In the genomic region with DNA sequence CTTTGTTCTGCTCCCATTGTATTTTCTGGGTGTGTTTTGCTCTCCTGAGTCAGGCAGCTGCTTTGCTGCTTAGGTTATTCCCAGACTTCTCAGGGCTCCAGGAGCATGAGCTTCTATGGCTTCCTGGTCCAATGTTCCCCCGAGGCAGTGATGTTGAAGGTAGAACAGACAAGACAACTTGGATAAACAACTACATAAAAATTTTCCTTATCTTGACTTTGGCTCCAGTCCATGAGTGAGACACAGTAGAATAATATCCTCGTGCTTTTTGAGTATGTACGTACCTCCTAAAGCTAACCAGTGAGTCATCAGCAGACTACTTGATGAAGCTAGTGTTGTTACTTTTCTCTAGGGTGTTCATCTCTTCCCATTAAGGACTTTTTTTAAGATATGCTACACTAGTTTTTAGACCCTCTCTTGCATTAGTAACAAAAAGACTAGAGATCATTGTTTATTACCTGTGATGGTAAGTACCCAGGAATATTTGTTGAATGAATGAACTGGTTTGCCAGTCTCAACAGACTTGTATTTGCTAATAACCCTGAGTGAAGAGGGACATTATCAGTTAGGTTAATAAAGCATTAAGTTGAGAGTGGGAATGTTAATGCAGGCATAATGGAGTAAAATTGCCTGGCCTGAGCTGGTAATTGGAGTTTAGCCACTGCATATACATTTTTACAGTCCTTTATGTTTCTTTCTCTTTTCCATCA, we compare ENCODE assay signal across 11 cellular contexts.
DNase-seq lines count a peak whose midpoint lies in the region; ATAC-seq and TF ChIP-seq lines count a peak whose summit lies in the region.
"Had no signal": no experiment of that assay in that cellular context is flagged by ENCODE, and none has a peak within 500 bp of the region (broad histone marks: within the 10 kb centered on the region; RNA-seq: fewer than 3 reads in every experiment).

No MANE protein-coding gene starts in this region.

- peak; percentile 1 to 32 for DNase-seq in NCI-H2081 (lab: John Stamatoyannopoulos, UW)
- DNase-seq in NCI-H2081 treated with DMSO at 0.1 percent for 48 hours (lab: John Stamatoyannopoulos, UW) = no peak
- peak; percentile 43 for DNase-seq in SK-N-DZ (ENCODE audit: low spot score)
- DNase-seq in glutamatergic neuron = no peak
- no peak for DNase-seq in upper lobe of right lung
- DNase-seq in SW 1271 (lab: John Stamatoyannopoulos, UW) = no peak
- DNase-seq in activated CD4-positive, alpha-beta T cell treated with anti-CD3 and anti-CD28 coated beads, Interleukin-2, amount 50 U/mL, for 1 hour = no peak

- no peak overlapping the region for H3K4me3 ChIP-seq in upper lobe of right lung
- H3K4me3 ChIP-seq: thoracic aorta had no signal

- TF ChIP-seq CTCF in glutamatergic neuron (IDR thresholded peaks at IDR 0.05; ENCODE audit: partially characterized antibody, unreplicated experiment) (no peak), upper lobe of right lung (IDR thresholded peaks at IDR 0.05) (no peak)

- H3K27ac ChIP-seq in upper lobe of right lung = no peak overlapping the region
- H3K27ac ChIP-seq: parathyroid adenoma, thoracic aorta had no signal

- no peaks in the 10 kb centered on the region for H3K36me3 ChIP-seq in upper lobe of right lung
- H3K36me3 ChIP-seq: thoracic aorta had no signal

- no peaks in the 10 kb centered on the region for H3K9me3 Mint-ChIP-seq in glutamatergic neuron (ENCODE audit: unreplicated experiment)
- H3K9me3 Mint-ChIP-seq: central memory CD8-positive, alpha-beta T cell had no signal

- H3K36me3 Mint-ChIP-seq in glutamatergic neuron (ENCODE audit: unreplicated experiment) = no peaks in the 10 kb centered on the region

- H3K9me3 ChIP-seq in upper lobe of right lung = no peaks in the 10 kb centered on the region
- H3K9me3 ChIP-seq: thoracic aorta had no signal

- ATAC-seq in upper lobe of right lung = peak; percentile 51
- ATAC-seq in HG03039 (IDR thresholded peaks at IDR 0.05; ENCODE audit: unreplicated experiment) = no peak

- H3K4me3 Mint-ChIP-seq in glutamatergic neuron (ENCODE audit: unreplicated experiment) = peak overlapping the region; percentile 72
- H3K4me3 Mint-ChIP-seq: central memory CD8-positive, alpha-beta T cell had no signal

- H3K27ac Mint-ChIP-seq in glutamatergic neuron (ENCODE audit: unreplicated experiment) = peak overlapping the region; percentile 83

- H3K4me1 ChIP-seq in upper lobe of right lung = no peaks in the 10 kb centered on the region
- H3K4me1 ChIP-seq: parathyroid adenoma had no signal

- no peaks in the 10 kb centered on the region for H3K27me3 ChIP-seq in upper lobe of right lung

- H3K4me1 Mint-ChIP-seq in glutamatergic neuron (ENCODE audit: low read depth, unreplicated experiment) = peaks cover 18% of the 10 kb centered on the region
- H3K4me1 Mint-ChIP-seq: central memory CD8-positive, alpha-beta T cell had no signal

- no peaks in the 10 kb centered on the region for H3K27me3 Mint-ChIP-seq in glutamatergic neuron (ENCODE audit: unreplicated experiment)

- intact Hi-C loops in upper lobe of right lung (cut with DNase I) = no loop called here

Comparison
In these comparisons a context has a peak if more than half of its experiments do, and no peak if none do; other contexts are left out.
1. DNase-seq: peak in NCI-H2081 (2 of 2) and SK-N-DZ (single experiment); none in NCI-H2081 treated with DMSO at 0.1 percent for 48 hours (single experiment), glutamatergic neuron (single experiment), upper lobe of right lung (single experiment), SW 1271 (0 of 2) and activated CD4-positive, alpha-beta T cell treated with anti-CD3 and anti-CD28 coated beads, Interleukin-2, amount 50 U/mL, for 1 hour (single experiment).